Comparison of ENCODE assay signal across 8 cellular contexts in genomic region chr3:15330031-15330596, GRCh38. TPM values are rescaled to one million over a fixed set of nuclear protein-coding genes. Genes with fewer than 3 reads are reported as not detected.
DNase-seq lines count a peak whose midpoint lies in the region; ATAC-seq and TF ChIP-seq lines count a peak whose summit lies in the region.

No MANE protein-coding gene starts in this region.

- H3K4me3 ChIP-seq in MM.1S (ENCODE audit: low read length): no peak overlapping the region

- intact Hi-C loops in left cardiac atrium (cut with DNase I): loop anchor here (5.0 kb wide), 1 partner anchor 63 kb away; no protein-coding TSS in a partner anchor

- no peak overlapping the region for H3K27ac Mint-ChIP-seq in stimulated activated effector memory CD8-positive, alpha-beta T cell treated with anti-CD3 and anti-CD28 coated beads, Interleukin-12 subunit alpha, Interleukin-12 subunit beta, amount 100 ng/mL, for 72 hours

- no peaks in the 10 kb centered on the region for H3K9me2 ChIP-seq in MM.1S (replicated peaks; ENCODE audit: insufficient read depth, low read length)

- no peaks in the 10 kb centered on the region for H4K20me1 ChIP-seq in MM.1S (ENCODE audit: insufficient read depth, low read length)

- peaks cover 28% of the 10 kb centered on the region for H3K36me3 Mint-ChIP-seq in stimulated activated effector memory CD8-positive, alpha-beta T cell treated with anti-CD3 and anti-CD28 coated beads, Interleukin-12 subunit alpha, Interleukin-12 subunit beta, amount 100 ng/mL, for 72 hours

- peak; percentile 46 for DNase-seq in H4 (ENCODE audit: low spot score)
- peak; percentile 79 for DNase-seq in SKM-1 treated with dmso at 0.1 percent for 144 hours (lab: John Stamatoyannopoulos, UW; ENCODE audit: unreplicated experiment)
- DNase-seq in left cardiac atrium: peak; percentile 70
- DNase-seq in stimulated activated effector memory CD8-positive, alpha-beta T cell treated with anti-CD3 and anti-CD28 coated beads, Interleukin-12 subunit alpha, Interleukin-12 subunit beta, amount 100 ng/mL, for 72 hours (ENCODE audit: low spot score in 2 of 2): no peak
- DNase-seq in activated CD4-positive, CD25-positive, alpha-beta regulatory T cell (lab: John Stamatoyannopoulos, UW): no peak
- no peak for DNase-seq in HuH-7 (ENCODE audit: low spot score)
- DNase-seq in MM.1S: no peak

- peaks cover 59% of the 10 kb centered on the region for H3K4me1 Mint-ChIP-seq in stimulated activated effector memory CD8-positive, alpha-beta T cell treated with anti-CD3 and anti-CD28 coated beads, Interleukin-12 subunit alpha, Interleukin-12 subunit beta, amount 100 ng/mL, for 72 hours

- no peak overlapping the region for H3K4me2 ChIP-seq in MM.1S (ENCODE audit: low read depth, low read length)

- H3K9ac ChIP-seq in MM.1S (ENCODE audit: low read length): no peak overlapping the region

- no peaks in the 10 kb centered on the region for H3K27me3 ChIP-seq in MM.1S (replicated peaks; ENCODE audit: insufficient read depth, low read length)

- H3K27ac ChIP-seq in MM.1S (ENCODE audit: low read length): no peak overlapping the region

- no peak for TF ChIP-seq CTCF in MM.1S (IDR thresholded peaks at IDR 0.05; ENCODE audit: low read length)

- H3F3A ChIP-seq in MM.1S (ENCODE audit: insufficient read depth, low read length): peaks cover 16% of the 10 kb centered on the region; the same call in 1 of the 2 replicates

- H3K4me1 ChIP-seq in MM.1S (ENCODE audit: low read length): peaks cover 31% of the 10 kb centered on the region

- peak overlapping the region; percentile 91 for H3K4me3 Mint-ChIP-seq in stimulated activated effector memory CD8-positive, alpha-beta T cell treated with anti-CD3 and anti-CD28 coated beads, Interleukin-12 subunit alpha, Interleukin-12 subunit beta, amount 100 ng/mL, for 72 hours

- no peaks in the 10 kb centered on the region for H3K9me3 Mint-ChIP-seq in stimulated activated effector memory CD8-positive, alpha-beta T cell treated with anti-CD3 and anti-CD28 coated beads, Interleukin-12 subunit alpha, Interleukin-12 subunit beta, amount 100 ng/mL, for 72 hours

- no peaks in the 10 kb centered on the region for H3K36me3 ChIP-seq in MM.1S (replicated peaks; ENCODE audit: insufficient read depth, low read length)

- H3K9me3 ChIP-seq in MM.1S (replicated peaks; ENCODE audit: insufficient read depth, low read length): no peaks in the 10 kb centered on the region

- ATAC-seq in left cardiac atrium (peak; percentile 12 to 19), HG02840 (IDR thresholded peaks at IDR 0.05; ENCODE audit: low FRiP score, unreplicated experiment) (no peak)
- ATAC-seq in stimulated activated effector memory CD8-positive, alpha-beta T cell treated with anti-CD3 and anti-CD28 coated beads, Interleukin-12 subunit alpha, Interleukin-12 subunit beta, amount 100 ng/mL, for 72 hours: no peak

- no peaks in the 10 kb centered on the region for H3K79me2 ChIP-seq in MM.1S (ENCODE audit: low read length)

- H2AFZ ChIP-seq in MM.1S (ENCODE audit: low read length): no peak overlapping the region

RNA-seq across cellular contexts. Expression of gene SH3BP5, which starts 2.3 kb away (rescaled TPM):
- 11.7 and 12.4 TPM in 2 replicates for total RNA-seq in H4 (2014; rRNA removed; shearing (Covaris generic))
- total RNA-seq in left cardiac atrium: 10 to 100 TPM; 21.7 to 24.8 TPM

Comparison
In these comparisons a context has a peak if more than half of its experiments do, and no peak if none do; other contexts are left out.
1. DNase-seq: peak in H4 (single experiment), SKM-1 treated with dmso at 0.1 percent for 144 hours (single experiment) and left cardiac atrium (single experiment); none in stimulated activated effector memory CD8-positive, alpha-beta T cell treated with anti-CD3 and anti-CD28 coated beads, Interleukin-12 subunit alpha, Interleukin-12 subunit beta, amount 100 ng/mL, for 72 hours (0 of 2), activated CD4-positive, CD25-positive, alpha-beta regulatory T cell (0 of 4), HuH-7 (single experiment) and MM.1S (single experiment).
2. ATAC-seq: peak in left cardiac atrium (2 of 2); none in stimulated activated effector memory CD8-positive, alpha-beta T cell treated with anti-CD3 and anti-CD28 coated beads, Interleukin-12 subunit alpha, Interleukin-12 subunit beta, amount 100 ng/mL, for 72 hours (single experiment) and HG02840 (single experiment).